Comparison of ENCODE assay signal across 21 cellular contexts in genomic region chr18:41311571-41312240, GRCh38.
"Had no signal": no experiment of that assay in that cellular context is flagged by ENCODE, and none has a peak within 500 bp of the region (broad histone marks: within the 10 kb centered on the region; RNA-seq: fewer than 3 reads in every experiment).

No MANE protein-coding gene starts in this region.

- H3K27ac Mint-ChIP-seq: activated B cell treated with CpG ODN at 0.5 μM for 24 hours; activated CD4-positive, alpha-beta T cell treated with anti-CD3 and anti-CD28 coated beads for 36 hours; activated naive CD8-positive, alpha-beta T cell treated with anti-CD3 and anti-CD28 coated beads for 36 hours; activated T-cell treated with anti-CD3 and anti-CD28 coated beads, Interleukin-2, amount 50 U/mL, for 24 hours; activated T-helper 17 cell treated with anti-CD3 and anti-CD28 coated beads, Interleukin-2, amount 50 U/mL, for 72 hours; effector memory CD8-positive, alpha-beta T cell; mesothelial cell of epicardium; natural killer cell had no signal

- H3K4me3 Mint-ChIP-seq: activated B cell treated with CpG ODN at 0.5 μM for 24 hours; activated CD4-positive, alpha-beta T cell treated with anti-CD3 and anti-CD28 coated beads for 36 hours; activated naive CD8-positive, alpha-beta T cell treated with anti-CD3 and anti-CD28 coated beads for 36 hours; activated T-cell treated with anti-CD3 and anti-CD28 coated beads, Interleukin-2, amount 50 U/mL, for 24 hours; activated T-helper 17 cell treated with anti-CD3 and anti-CD28 coated beads, Interleukin-2, amount 50 U/mL, for 72 hours; effector memory CD8-positive, alpha-beta T cell; mesothelial cell of epicardium; natural killer cell had no signal

- H3K4me1 ChIP-seq: colonic mucosa, esophagus muscularis mucosa, left ventricle myocardium inferior had no signal

- DNase-seq: activated B cell treated with CpG ODN at 0.5 μM for 24 hours; activated CD4-positive, alpha-beta T cell treated with anti-CD3 and anti-CD28 coated beads for 36 hours; activated CD4-positive, alpha-beta T cell treated with anti-CD3 and anti-CD28 coated beads, Interleukin-2, amount 50 U/mL, for 4 hours; activated CD8-positive, alpha-beta memory T cell treated with anti-CD3 and anti-CD28 coated beads for 24 hours; activated CD8-positive, alpha-beta memory T cell treated with anti-CD3 and anti-CD28 coated beads, Interleukin-2, amount 50 U/mL, for 4 hours; activated naive CD8-positive, alpha-beta T cell treated with anti-CD3 and anti-CD28 coated beads for 36 hours; activated T-cell treated with anti-CD3 and anti-CD28 coated beads, Interleukin-2, amount 50 U/mL, for 24 hours; colonic mucosa; dorsolateral prefrontal cortex; effector memory CD8-positive, alpha-beta T cell; hippocampal formation; left ventricle myocardium inferior; natural killer cell; right cardiac atrium; stimulated activated CD4-positive, alpha-beta T cell treated with anti-CD3 and anti-CD28 coated beads, Interleukin-12 subunit alpha, Interleukin-12 subunit beta, amount 100 ng/mL, for 4 hours; stimulated activated CD4-positive, alpha-beta T cell treated with anti-CD3 and anti-CD28 coated beads, Interleukin-4, amount 100 ng/mL, for 4 hours; stimulated activated naive CD8-positive, alpha-beta T cell treated with anti-CD3 and anti-CD28 coated beads, Interleukin-15, Interleukin-2, amounts not matched to agents 100 U/mL and 50 U/mL, for 24 hours; T1000 had no signal

- H3K9me3 ChIP-seq: colonic mucosa had no signal

- H3K36me3 Mint-ChIP-seq: activated naive CD8-positive, alpha-beta T cell treated with anti-CD3 and anti-CD28 coated beads for 36 hours; natural killer cell had no signal

- H3K9me3 Mint-ChIP-seq: activated naive CD8-positive, alpha-beta T cell treated with anti-CD3 and anti-CD28 coated beads for 36 hours had no signal

- H3K4me1 Mint-ChIP-seq: activated B cell treated with CpG ODN at 0.5 μM for 24 hours; activated CD4-positive, alpha-beta T cell treated with anti-CD3 and anti-CD28 coated beads for 36 hours; activated naive CD8-positive, alpha-beta T cell treated with anti-CD3 and anti-CD28 coated beads for 36 hours; activated T-helper 17 cell treated with anti-CD3 and anti-CD28 coated beads, Interleukin-2, amount 50 U/mL, for 72 hours; natural killer cell had no signal

- H3K27ac ChIP-seq: colonic mucosa, dorsolateral prefrontal cortex, esophagus muscularis mucosa, left ventricle myocardium inferior had no signal

- H3K4me3 ChIP-seq: colonic mucosa, dorsolateral prefrontal cortex, esophagus muscularis mucosa, left ventricle myocardium inferior had no signal

- H3K27me3 ChIP-seq: colonic mucosa, dorsolateral prefrontal cortex, esophagus muscularis mucosa had no signal

- H3K27me3 Mint-ChIP-seq: activated B cell treated with CpG ODN at 0.5 μM for 24 hours; activated CD4-positive, alpha-beta T cell treated with anti-CD3 and anti-CD28 coated beads for 36 hours; activated T-cell treated with anti-CD3 and anti-CD28 coated beads, Interleukin-2, amount 50 U/mL, for 24 hours; activated T-helper 17 cell treated with anti-CD3 and anti-CD28 coated beads, Interleukin-2, amount 50 U/mL, for 72 hours; effector memory CD8-positive, alpha-beta T cell had no signal

- H3K36me3 ChIP-seq: colonic mucosa, esophagus muscularis mucosa, left ventricle myocardium inferior had no signal

- ATAC-seq: activated CD4-positive, alpha-beta T cell treated with anti-CD3 and anti-CD28 coated beads for 36 hours; activated T-helper 17 cell treated with anti-CD3 and anti-CD28 coated beads, Interleukin-2, amount 50 U/mL, for 72 hours; effector memory CD8-positive, alpha-beta T cell; natural killer cell; right cardiac atrium; stimulated activated naive CD8-positive, alpha-beta T cell treated with anti-CD3 and anti-CD28 coated beads, Interleukin-15, Interleukin-2, amounts not matched to agents 100 U/mL and 50 U/mL, for 24 hours had no signal
